14 cellular contexts compared by ENCODE assay signal in genomic region chr2:167966367-167966766, GRCh38.
"Had no signal": no experiment of that assay in that cellular context is flagged by ENCODE, and none has a peak within 500 bp of the region (broad histone marks: within the 10 kb centered on the region; RNA-seq: fewer than 3 reads in every experiment).

No MANE protein-coding gene starts in this region.

- H3K4me3 Mint-ChIP-seq: activated CD8-positive, alpha-beta T cell treated with anti-CD3 and anti-CD28 coated beads, Interleukin-2, amount 10 ng/mL, durations not matched to agents 7 days and 5 days; endodermal cell; naive thymus-derived CD8-positive, alpha-beta T cell had no signal

- H3K36me3 ChIP-seq: ascending aorta, right atrium auricular region, uterus had no signal

- H3K4me1 ChIP-seq: ascending aorta, right atrium auricular region, uterus had no signal

- H3K9me3 ChIP-seq: ascending aorta, right atrium auricular region, tibial nerve, uterus had no signal

- DNase-seq: activated CD8-positive, alpha-beta memory T cell treated with anti-CD3 and anti-CD28 coated beads, Interleukin-2, amount 50 U/mL, for 4 hours; activated CD8-positive, alpha-beta T cell treated with anti-CD3 and anti-CD28 coated beads, Interleukin-2, amount 10 ng/mL, durations not matched to agents 7 days and 5 days; activated naive CD4-positive, alpha-beta T cell treated with Interleukin-2 at 50 U/mL for 16 hours; dermis blood vessel endothelial cell; endodermal cell; islet precursor cell; naive thymus-derived CD8-positive, alpha-beta T cell; occipital lobe; uterus had no signal

- H3K27me3 Mint-ChIP-seq: naive thymus-derived CD8-positive, alpha-beta T cell; progenitor cell of endocrine pancreas had no signal

- H3K4me3 ChIP-seq: ascending aorta, right atrium auricular region, tibial nerve, uterus had no signal

- ATAC-seq: activated CD8-positive, alpha-beta T cell treated with anti-CD3 and anti-CD28 coated beads, Interleukin-2, amount 10 ng/mL, durations not matched to agents 7 days and 5 days; left lobe of liver; naive thymus-derived CD8-positive, alpha-beta T cell had no signal

- H3K27ac ChIP-seq: ascending aorta, right atrium auricular region, tibial nerve, uterus had no signal

- H3K27me3 ChIP-seq: ascending aorta, right atrium auricular region, tibial nerve, uterus had no signal

- H3K27ac Mint-ChIP-seq: activated CD8-positive, alpha-beta T cell treated with anti-CD3 and anti-CD28 coated beads, Interleukin-2, amount 10 ng/mL, durations not matched to agents 7 days and 5 days; endodermal cell; progenitor cell of endocrine pancreas had no signal
